In the genomic region with DNA sequence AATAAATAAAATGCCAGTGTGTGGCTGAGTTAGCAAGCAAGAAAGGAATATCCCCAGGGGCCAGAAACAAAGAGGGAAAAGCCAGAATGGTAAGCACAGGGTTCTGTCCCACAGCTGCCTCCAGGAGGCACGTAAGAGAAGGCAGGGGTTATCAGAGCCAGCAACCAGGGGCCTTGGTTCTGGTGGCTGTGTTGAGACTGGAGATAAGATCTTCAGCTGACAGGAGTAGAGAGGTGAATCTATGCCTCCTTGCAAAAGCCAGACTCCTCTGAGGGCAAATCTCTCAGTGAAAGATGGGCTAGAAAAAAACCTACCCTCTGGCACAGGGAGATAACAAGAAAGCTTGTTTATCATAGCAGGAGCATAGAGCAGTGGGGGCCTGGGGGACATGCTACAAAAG, we compare ENCODE assay signal across 1 cellular context.
TF ChIP-seq lines count a peak whose summit lies in the region.

No MANE protein-coding gene starts in this region.

TF ChIP-seq in K562, 482 proteins besides CTCF, POLR2A, EP300 and RAD21 (continued from another document):
- TF ChIP-seq MXD1 (CRISPR knock-in tag; IDR thresholded peaks at IDR 0.05; ENCODE audit: borderline replicate concordance, poor library complexity, severe bottlenecking) (no peak), DMBX1 (CRISPR knock-in tag; IDR thresholded peaks at IDR 0.05; ENCODE audit: borderline replicate concordance) (peak; percentile 80), CXXC5 (CRISPR knock-in tag; IDR thresholded peaks at IDR 0.05) (peak; percentile 42; the same call in 1 of the 2 replicates), ZNF212 (CRISPR knock-in tag; IDR thresholded peaks at IDR 0.05) (no peak), ZNF639 (CRISPR knock-in tag; conservative IDR thresholded peaks at IDR 0.05 in 1 of 2, IDR thresholded peaks at IDR 0.05 in 1 of 2) (peak in 1 of 2 experiments; percentile 70; a peak in 2 of 4 replicates), SMC3 (conservative IDR thresholded peaks at IDR 0.05; ENCODE audit: insufficient read depth, low read depth, low read length) (no peak), HNRNPLL (IDR thresholded peaks at IDR 0.05; ENCODE audit: low read depth, low read length, poor library complexity, severe bottlenecking) (no peak), TEAD1 (CRISPR knock-in tag; IDR thresholded peaks at IDR 0.05) (0 out of 4 replicates have a peak, but pooled peaks of 1 of the 2 experiments have one; percentile 35), HDAC3 (IDR thresholded peaks at IDR 0.05; ENCODE audit: borderline replicate concordance, partially characterized antibody) (peak; percentile 80), NFIX (CRISPR knock-in tag; IDR thresholded peaks at IDR 0.05; ENCODE audit: low read depth) (no peak), ZNF124 (CRISPR knock-in tag; IDR thresholded peaks at IDR 0.05) (no peak), PML (IDR thresholded peaks at IDR 0.05; ENCODE audit: low read length) (peak; percentile 73), CREM (IDR thresholded peaks at IDR 0.05; ENCODE audit: low read depth) (peak; percentile 35; the same call in 1 of the 2 replicates), ZNF24 (IDR thresholded peaks at IDR 0.05) (0 out of 2 replicates have a peak, but pooled peaks have one; percentile 42), MED1 (CRISPR knock-in tag; IDR thresholded peaks at IDR 0.05; ENCODE audit: borderline replicate concordance) (no peak), ZEB2 (IDR thresholded peaks at IDR 0.05) (0 out of 2 replicates have a peak, but pooled peaks have one; percentile 41), RBM22 (IDR thresholded peaks at IDR 0.05; ENCODE audit: low read depth, low read length, poor library complexity, severe bottlenecking) (no peak), PHB2 (IDR thresholded peaks at IDR 0.05; ENCODE audit: low read depth) (peak; percentile 83), CC2D1A (IDR thresholded peaks at IDR 0.05) (peak; percentile 82), SMAD4 (CRISPR knock-in tag; conservative IDR thresholded peaks at IDR 0.05) (peak; percentile 96), SOX6 (IDR thresholded peaks at IDR 0.05) (peak; percentile 86), MBD2 (IDR thresholded peaks at IDR 0.05; ENCODE audit: borderline replicate concordance, low read depth) (0 out of 2 replicates have a peak, but pooled peaks have one; percentile 21), PHF21A (IDR thresholded peaks at IDR 0.05; ENCODE audit: borderline replicate concordance, low read depth) (0 out of 2 replicates have a peak, but pooled peaks have one; percentile 28), STAT5A (IDR thresholded peaks at IDR 0.05; ENCODE audit: borderline replicate concordance, low read length) (peak; percentile 69), ZNF589 (CRISPR knock-in tag; IDR thresholded peaks at IDR 0.05; ENCODE audit: low read depth) (peak; percentile 88), POLR3A (IDR thresholded peaks at IDR 0.05; ENCODE audit: borderline replicate concordance, extremely low read depth, insufficient read depth, insufficient read length) (no peak), TCFL5 (CRISPR knock-in tag; conservative IDR thresholded peaks at IDR 0.05) (no peak), ZBTB8A (IDR thresholded peaks at IDR 0.05; ENCODE audit: partially characterized antibody) (no peak), STAG1 (CRISPR knock-in tag; IDR thresholded peaks at IDR 0.05; ENCODE audit: borderline replicate concordance) (no peak), FOXM1 (IDR thresholded peaks at IDR 0.05; ENCODE audit: low read depth) (peak; percentile 90), FOXM1 (CRISPR knock-in tag; IDR thresholded peaks at IDR 0.05; ENCODE audit: low read depth) (no peak), ZNF75A (CRISPR knock-in tag; IDR thresholded peaks at IDR 0.05) (peak; percentile 70), FOXA3 (CRISPR knock-in tag; conservative IDR thresholded peaks at IDR 0.05 in 1 of 2, IDR thresholded peaks at IDR 0.05 in 1 of 2) (no peak), CBFA2T3 (IDR thresholded peaks at IDR 0.05) (peak; percentile 97), SIRT6 (IDR thresholded peaks at IDR 0.05; ENCODE audit: low read depth, low read length) (no peak), MLX (CRISPR knock-in tag; conservative IDR thresholded peaks at IDR 0.05) (no peak), ZBTB43 (CRISPR knock-in tag; IDR thresholded peaks at IDR 0.05) (no peak), ARNT (IDR thresholded peaks at IDR 0.05) (no peak), SAFB (IDR thresholded peaks at IDR 0.05; ENCODE audit: borderline replicate concordance, low read depth, low read length) (no peak), ZNF76 (CRISPR knock-in tag; IDR thresholded peaks at IDR 0.05; ENCODE audit: borderline replicate concordance) (no peak), ZBTB11 (CRISPR knock-in tag; IDR thresholded peaks at IDR 0.05) (peak in 1 of 3 experiments; percentile 49; a peak in 2 of 6 replicates)
- TF ChIP-seq, protein P1, sequence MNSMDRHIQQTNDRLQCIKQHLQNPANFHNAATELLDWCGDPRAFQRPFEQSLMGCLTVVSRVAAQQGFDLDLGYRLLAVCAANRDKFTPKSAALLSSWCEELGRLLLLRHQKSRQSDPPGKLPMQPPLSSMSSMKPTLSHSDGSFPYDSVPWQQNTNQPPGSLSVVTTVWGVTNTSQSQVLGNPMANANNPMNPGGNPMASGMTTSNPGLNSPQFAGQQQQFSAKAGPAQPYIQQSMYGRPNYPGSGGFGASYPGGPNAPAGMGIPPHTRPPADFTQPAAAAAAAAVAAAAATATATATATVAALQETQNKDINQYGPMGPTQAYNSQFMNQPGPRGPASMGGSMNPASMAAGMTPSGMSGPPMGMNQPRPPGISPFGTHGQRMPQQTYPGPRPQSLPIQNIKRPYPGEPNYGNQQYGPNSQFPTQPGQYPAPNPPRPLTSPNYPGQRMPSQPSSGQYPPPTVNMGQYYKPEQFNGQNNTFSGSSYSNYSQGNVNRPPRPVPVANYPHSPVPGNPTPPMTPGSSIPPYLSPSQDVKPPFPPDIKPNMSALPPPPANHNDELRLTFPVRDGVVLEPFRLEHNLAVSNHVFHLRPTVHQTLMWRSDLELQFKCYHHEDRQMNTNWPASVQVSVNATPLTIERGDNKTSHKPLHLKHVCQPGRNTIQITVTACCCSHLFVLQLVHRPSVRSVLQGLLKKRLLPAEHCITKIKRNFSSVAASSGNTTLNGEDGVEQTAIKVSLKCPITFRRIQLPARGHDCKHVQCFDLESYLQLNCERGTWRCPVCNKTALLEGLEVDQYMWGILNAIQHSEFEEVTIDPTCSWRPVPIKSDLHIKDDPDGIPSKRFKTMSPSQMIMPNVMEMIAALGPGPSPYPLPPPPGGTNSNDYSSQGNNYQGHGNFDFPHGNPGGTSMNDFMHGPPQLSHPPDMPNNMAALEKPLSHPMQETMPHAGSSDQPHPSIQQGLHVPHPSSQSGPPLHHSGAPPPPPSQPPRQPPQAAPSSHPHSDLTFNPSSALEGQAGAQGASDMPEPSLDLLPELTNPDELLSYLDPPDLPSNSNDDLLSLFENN (IDR thresholded peaks at IDR 0.05; ENCODE audit: low read depth in 2 of 2, low read length in 2 of 2) = peak in 1 of 2 experiments; percentile 85; a peak in 2 of 4 replicates
- TF ChIP-seq, protein P2, sequence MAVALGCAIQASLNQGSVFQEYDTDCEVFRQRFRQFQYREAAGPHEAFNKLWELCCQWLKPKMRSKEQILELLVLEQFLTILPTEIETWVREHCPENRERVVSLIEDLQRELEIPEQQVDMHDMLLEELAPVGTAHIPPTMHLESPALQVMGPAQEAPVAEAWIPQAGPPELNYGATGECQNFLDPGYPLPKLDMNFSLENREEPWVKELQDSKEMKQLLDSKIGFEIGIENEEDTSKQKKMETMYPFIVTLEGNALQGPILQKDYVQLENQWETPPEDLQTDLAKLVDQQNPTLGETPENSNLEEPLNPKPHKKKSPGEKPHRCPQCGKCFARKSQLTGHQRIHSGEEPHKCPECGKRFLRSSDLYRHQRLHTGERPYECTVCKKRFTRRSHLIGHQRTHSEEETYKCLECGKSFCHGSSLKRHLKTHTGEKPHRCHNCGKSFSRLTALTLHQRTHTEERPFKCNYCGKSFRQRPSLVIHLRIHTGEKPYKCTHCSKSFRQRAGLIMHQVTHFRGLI (CRISPR knock-in tag; IDR thresholded peaks at IDR 0.05) = peak; percentile 17; the same call in 1 of the 2 replicates
- TF ChIP-seq, protein P3, sequence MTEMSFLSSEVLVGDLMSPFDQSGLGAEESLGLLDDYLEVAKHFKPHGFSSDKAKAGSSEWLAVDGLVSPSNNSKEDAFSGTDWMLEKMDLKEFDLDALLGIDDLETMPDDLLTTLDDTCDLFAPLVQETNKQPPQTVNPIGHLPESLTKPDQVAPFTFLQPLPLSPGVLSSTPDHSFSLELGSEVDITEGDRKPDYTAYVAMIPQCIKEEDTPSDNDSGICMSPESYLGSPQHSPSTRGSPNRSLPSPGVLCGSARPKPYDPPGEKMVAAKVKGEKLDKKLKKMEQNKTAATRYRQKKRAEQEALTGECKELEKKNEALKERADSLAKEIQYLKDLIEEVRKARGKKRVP (CRISPR knock-in tag; IDR thresholded peaks at IDR 0.05) = 0 out of 2 replicates have a peak, but pooled peaks have one; percentile 20
